ENCODE assay signal across 14 cellular contexts in the genomic region with DNA sequence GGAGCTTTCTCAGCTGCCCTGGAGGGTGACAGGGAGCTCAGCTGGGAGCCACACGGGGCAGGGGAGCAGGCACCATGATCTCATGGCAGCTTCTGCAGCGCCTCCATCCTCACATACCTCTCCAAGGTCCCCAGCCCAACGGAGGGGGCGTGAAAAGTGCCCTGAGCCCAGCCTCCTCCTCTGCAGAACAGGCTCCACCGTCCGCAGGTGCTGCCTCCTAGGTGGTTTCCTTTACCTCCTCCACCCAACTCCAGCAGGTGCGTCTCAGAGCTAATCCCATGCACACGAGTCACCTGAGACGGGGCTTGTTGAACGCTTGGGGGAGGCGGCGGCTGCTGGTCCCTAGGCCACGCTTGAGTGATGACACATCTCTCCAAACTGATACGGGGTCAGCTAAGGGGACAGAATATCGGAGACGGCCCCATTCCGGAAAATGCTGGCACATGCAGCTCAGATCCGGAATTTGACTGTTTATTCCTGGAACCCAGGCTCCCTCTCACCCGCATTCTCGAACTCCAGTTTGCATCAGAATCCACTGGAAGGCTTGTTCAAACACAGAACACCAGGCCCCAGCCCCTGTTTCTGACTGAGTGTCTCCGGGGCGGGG. TPM values are rescaled to one million over a fixed set of nuclear protein-coding genes. Genes with fewer than 3 reads are reported as not detected.
DNase-seq lines count a peak whose midpoint lies in the region; FAIRE-seq and TF ChIP-seq lines count a peak whose summit lies in the region.
"Had no signal": no experiment of that assay in that cellular context is flagged by ENCODE, and none has a peak within 500 bp of the region (broad histone marks: within the 10 kb centered on the region; RNA-seq: fewer than 3 reads in every experiment).

No MANE protein-coding gene starts in this region.

- FAIRE-seq in HTR-8/SVneo (lab: Jason Lieb, UNC), result no peak

- no TSS peak for BruUV-seq in PC-9 (replicated peaks; lab: Mats Ljungman, UMichigan)

- POLR2A ChIA-PET in PC-9 (lab: Charles Lee; ENCODE audit: unreplicated experiment), result interaction anchor here (1.0 kb wide), 1 partner anchor 29 kb away, joined by 6 read pairs; no protein-coding TSS in a partner anchor

- H3F3A ChIP-seq in PC-9 (ENCODE audit: insufficient read depth, low read depth), result no peaks in the 10 kb centered on the region

- H3K4me1 ChIP-seq in PC-9 (replicated peaks; ENCODE audit: insufficient read depth) (no peaks in the 10 kb centered on the region), mesendoderm (ENCODE audit: control insufficient read depth, low read depth, low read length) (peaks cover 2% of the 10 kb centered on the region), tibial artery (no peaks in the 10 kb centered on the region)

- no peaks in the 10 kb centered on the region for H3K79me1 ChIP-seq in mesendoderm (ENCODE audit: low read length)

- H2AFZ ChIP-seq in PC-9, result no peak overlapping the region

- H3K9me2 ChIP-seq in PC-9 (ENCODE audit: insufficient read depth), result no peaks in the 10 kb centered on the region

- H3K27me3 ChIP-seq in PC-9 (ENCODE audit: insufficient read depth, low read depth) (peaks cover 37% of the 10 kb centered on the region), mesendoderm (ENCODE audit: insufficient read depth, low read length, poor library complexity) (no peaks in the 10 kb centered on the region), tibial artery (peaks cover 0 to 31% of the 10 kb centered on the region in 2 donors)

- H3K36me3 ChIP-seq in PC-9 (ENCODE audit: low read depth) (no peaks in the 10 kb centered on the region), mesendoderm (ENCODE audit: control insufficient read depth, insufficient read depth, low read length) (no peaks in the 10 kb centered on the region), tibial artery (peaks cover 0 to 6% (median 0%) of the 10 kb centered on the region in 3 donors)

- H3K4me3 ChIP-seq in PC-9 (no peak overlapping the region), mesendoderm (ENCODE audit: low read length) (no peak overlapping the region), tibial artery (no peak overlapping the region)

- H2BK120ac ChIP-seq in mesendoderm (ENCODE audit: low read depth, low read length), result no peak overlapping the region

- peak; percentile 29 for DNase-seq in DMS153 (lab: John Stamatoyannopoulos, UW)
- DNase-seq in NCI-H146 treated with DMSO at 0.1 percent for 48 hours (lab: John Stamatoyannopoulos, UW; ENCODE audit: unreplicated experiment), result peak; percentile 73
- peak in 1 of 2 experiments; percentile 46 for DNase-seq in PC-9
- DNase-seq in mesendoderm, result peak; percentile 42
- no peak for DNase-seq in GM13976 (ENCODE audit: low spot score)
- DNase-seq in tibial artery, result no peak
- no peak for DNase-seq in DMS 273 treated with DMSO at 0.1 percent for 48 hours (lab: John Stamatoyannopoulos, UW)
- no peak for DNase-seq in HTR-8/SVneo (ENCODE audit: insufficient read length, low spot score)
- DNase-seq: activated CD4-positive, CD25-positive, alpha-beta regulatory T cell; activated CD8-positive, alpha-beta memory T cell treated with anti-CD3 and anti-CD28 coated beads, Interleukin-2, amount 50 U/mL, for 4 hours; hypothalamus; midbrain; stimulated activated CD4-positive, alpha-beta T cell treated with anti-CD3 and anti-CD28 coated beads, Interleukin-2, amount 100 ng/mL, for 48 hours had no signal

- H4K20me1 ChIP-seq in PC-9 (ENCODE audit: insufficient read depth), result no peaks in the 10 kb centered on the region

- CTCF ChIA-PET in PC-9 (lab: Charles Lee), result interaction anchor here (0.9 to 1.1 kb wide), 2 partner anchors 88 to 116 kb away, joined by 3 read pairs; no protein-coding TSS in a partner anchor

- no peak overlapping the region for H4K5ac ChIP-seq in mesendoderm (ENCODE audit: low read length)

- no peak overlapping the region for H2BK5ac ChIP-seq in mesendoderm (ENCODE audit: low read length)

- H2AK5ac ChIP-seq in mesendoderm (ENCODE audit: low read length), result no peak overlapping the region

- no peak overlapping the region for H3K9ac ChIP-seq in mesendoderm (ENCODE audit: low read length)

- no peak overlapping the region for H3K4ac ChIP-seq in mesendoderm (ENCODE audit: low read depth, low read length)

- H3K9me3 ChIP-seq in PC-9 (ENCODE audit: insufficient read depth, low read depth) (no peaks in the 10 kb centered on the region), tibial artery (no peaks in the 10 kb centered on the region)

- no peak overlapping the region for H2BK15ac ChIP-seq in mesendoderm (replicated peaks; ENCODE audit: low read depth)

- TF ChIP-seq CTCF in PC-9 (conservative IDR thresholded peaks at IDR 0.05) (no peak), GM13976 (IDR thresholded peaks at IDR 0.05; ENCODE audit: borderline replicate concordance, control extremely low read depth, extremely low read depth, insufficient read depth, missing control alignments) (no peak), tibial artery (IDR thresholded peaks at IDR 0.05) (no peak)

- H3K18ac ChIP-seq in mesendoderm (ENCODE audit: low read length), result no peak overlapping the region

- H3K79me2 ChIP-seq in PC-9 (ENCODE audit: low read depth) (no peaks in the 10 kb centered on the region), mesendoderm (ENCODE audit: control insufficient read depth, insufficient read depth, low read length) (no peaks in the 10 kb centered on the region)

- H3K27ac ChIP-seq in PC-9 (no peak overlapping the region), mesendoderm (ENCODE audit: low read depth, low read length) (no peak overlapping the region), tibial artery (no peak overlapping the region)

- WGBS in mesendoderm (ENCODE audit: extremely low coverage, insufficient coverage, low lambda C conversion rate), result no CpG with 5 or more reads among the region's 22 CpGs

- peak overlapping the region; percentile 29 for H3K4me2 ChIP-seq in PC-9
- no peak overlapping the region for H3K4me2 ChIP-seq in mesendoderm (ENCODE audit: low read length)

- no peak overlapping the region for H3K23ac ChIP-seq in mesendoderm (ENCODE audit: low read length)

- in situ Hi-C loops in GM13976 (cut with MboI; ENCODE audit: low sequenced_read_pairs, unreplicated experiment), result no loop called here

- H4K8ac ChIP-seq in mesendoderm (ENCODE audit: low read depth, low read length), result no peak overlapping the region

- intact Hi-C loops in PC-9 (cut with micrococcal nuclease; ENCODE audit: unreplicated experiment) (loop anchor here (5.0 kb wide), 3 partner anchors 71 to 216 kb away; no protein-coding TSS in a partner anchor), tibial artery (cut with DNase I; ENCODE audit: low total_unique reads) (no loop called here)

- no peak overlapping the region for H3K56ac ChIP-seq in mesendoderm (ENCODE audit: low read length)

RNA-seq across cellular contexts. Expression of a gene that starts 0.4 kb away (rescaled TPM):
- not detected in 2 replicates for total RNA-seq in PC-9 (2021)
- not detected for polyA plus RNA-seq in mesendoderm (2013, experiment 1 of 2)
- 0.11 TPM for polyA plus RNA-seq in mesendoderm (2013, experiment 2 of 2)
- total RNA-seq: epithelial cell of proximal tubule had no signal

Comparison
In these comparisons a context has a peak if more than half of its experiments do, and no peak if none do; other contexts are left out.
1. DNase-seq: peak in DMS153 (single experiment), NCI-H146 treated with DMSO at 0.1 percent for 48 hours (single experiment) and mesendoderm (single experiment); none in GM13976 (single experiment), tibial artery (0 of 2), DMS 273 treated with DMSO at 0.1 percent for 48 hours (single experiment) and HTR-8/SVneo (single experiment).